In genomic region chr10:111990734-111991133, GRCh38 we compare ENCODE assay signal across 15 cellular contexts.
DNase-seq lines count a peak whose midpoint lies in the region; ATAC-seq and TF ChIP-seq lines count a peak whose summit lies in the region.
"Had no signal": no experiment of that assay in that cellular context is flagged by ENCODE, and none has a peak within 500 bp of the region (broad histone marks: within the 10 kb centered on the region; RNA-seq: fewer than 3 reads in every experiment).

No MANE protein-coding gene starts in this region.

- peaks cover 3% of the 10 kb centered on the region for H3K4me1 Mint-ChIP-seq in WTC11
- no peaks in the 10 kb centered on the region for H3K4me1 Mint-ChIP-seq in natural killer cell treated with Interleukin-12 subunit alpha and Interleukin-12 subunit beta and Interleukin-15 and Interleukin-18, amount 100 ng/mL, for 72 hours (ENCODE audit: low read depth in 2 of 2)
- H3K4me1 Mint-ChIP-seq: T-helper 17 cell had no signal

- DNase-seq in A673 (ENCODE audit: low spot score) (peak; percentile 9), WTC11 (ENCODE audit: low spot score) (peak; percentile 28), iPS-NIHi7 (ENCODE audit: extremely low spot score) (peak; percentile 35), SW 1271 (lab: John Stamatoyannopoulos, UW) (no peak)
- no peak for DNase-seq in natural killer cell treated with Interleukin-12 subunit alpha and Interleukin-12 subunit beta and Interleukin-15 and Interleukin-18, amount 100 ng/mL, for 72 hours (ENCODE audit: low spot score)
- DNase-seq: activated naive CD4-positive, alpha-beta T cell treated with anti-CD3 and anti-CD28 coated beads for 36 hours; left ventricle myocardium superior; NCI-H2107; NCI-H69; T-helper 17 cell had no signal

- H3K4me1 ChIP-seq in A673 (ENCODE audit: insufficient read depth, low read length, poor library complexity, severe bottlenecking), result no peaks in the 10 kb centered on the region
- H3K4me1 ChIP-seq: prostate gland had no signal

- H3K36me3 Mint-ChIP-seq in WTC11, result 0 out of 2 replicates have a peak, but pooled peaks cover 3% of the 10 kb centered on the region
- no peaks in the 10 kb centered on the region for H3K36me3 Mint-ChIP-seq in natural killer cell treated with Interleukin-12 subunit alpha and Interleukin-12 subunit beta and Interleukin-15 and Interleukin-18, amount 100 ng/mL, for 72 hours

- peaks cover 11% of the 10 kb centered on the region for H3K9me3 Mint-ChIP-seq in WTC11
- peaks cover 7% of the 10 kb centered on the region for H3K9me3 Mint-ChIP-seq in natural killer cell treated with Interleukin-12 subunit alpha and Interleukin-12 subunit beta and Interleukin-15 and Interleukin-18, amount 100 ng/mL, for 72 hours
- H3K9me3 Mint-ChIP-seq: stimulated activated naive CD8-positive, alpha-beta T cell treated with anti-CD3 and anti-CD28 coated beads, Interleukin-15, Interleukin-2, amounts not matched to agents 100 ng/mL and 50 ng/mL, for 24 hours had no signal

- POLR2A ChIA-PET in A673 (lab: Charles Lee; ENCODE audit: low non-redundant PET) (no interaction called here), WTC11 (lab: Charles Lee) (no interaction called here)

- no peaks in the 10 kb centered on the region; the same call in 1 of the 2 replicates for H3K27me3 Mint-ChIP-seq in WTC11 (ENCODE audit: low read depth)
- peaks cover 0 to 4% of the 10 kb centered on the region in 2 donors for H3K27me3 Mint-ChIP-seq in natural killer cell treated with Interleukin-12 subunit alpha and Interleukin-12 subunit beta and Interleukin-15 and Interleukin-18, amount 100 ng/mL, for 72 hours

- H3K4me3 ChIP-seq in A673 (ENCODE audit: low read depth, low read length, poor library complexity, severe bottlenecking), result no peak overlapping the region
- H3K4me3 ChIP-seq: prostate gland had no signal

- ATAC-seq in WTC11, result peak; percentile 89
- ATAC-seq in HG03469 (IDR thresholded peaks at IDR 0.05; ENCODE audit: unreplicated experiment), result no peak
- ATAC-seq in GM18861 (IDR thresholded peaks at IDR 0.05; ENCODE audit: unreplicated experiment), result no peak
- ATAC-seq in natural killer cell treated with Interleukin-12 subunit alpha and Interleukin-12 subunit beta and Interleukin-15 and Interleukin-18, amount 100 ng/mL, for 72 hours, result no peak
- ATAC-seq: left ventricle myocardium superior, T-helper 17 cell had no signal

- intact Hi-C loops in A673 (cut with micrococcal nuclease; ENCODE audit: unreplicated experiment), result no loop called here

- peaks cover 8% of the 10 kb centered on the region for H3K27me3 ChIP-seq in A673 (replicated peaks; ENCODE audit: insufficient read depth, low read depth, low read length, poor library complexity)

- H3K4me3 Mint-ChIP-seq in WTC11, result no peak overlapping the region
- no peak overlapping the region for H3K4me3 Mint-ChIP-seq in natural killer cell treated with Interleukin-12 subunit alpha and Interleukin-12 subunit beta and Interleukin-15 and Interleukin-18, amount 100 ng/mL, for 72 hours
- H3K4me3 Mint-ChIP-seq: activated naive CD4-positive, alpha-beta T cell treated with anti-CD3 and anti-CD28 coated beads for 36 hours; stimulated activated naive CD8-positive, alpha-beta T cell treated with anti-CD3 and anti-CD28 coated beads, Interleukin-15, Interleukin-2, amounts not matched to agents 100 ng/mL and 50 ng/mL, for 24 hours; T-helper 17 cell had no signal

- H3K36me3 ChIP-seq in A673 (ENCODE audit: insufficient read depth, low read length, poor library complexity, severe bottlenecking), result no peaks in the 10 kb centered on the region
- H3K36me3 ChIP-seq: prostate gland had no signal

- TF ChIP-seq CTCF in A673 (conservative IDR thresholded peaks at IDR 0.05; ENCODE audit: low read depth, low read length) (peak; percentile 39), GM12873 (IDR thresholded peaks at IDR 0.05; ENCODE audit: insufficient read depth, low read depth, low read length, missing control alignments) (peak; percentile 4), WTC11 (IDR thresholded peaks at IDR 0.05) (no peak)

- H3K27ac Mint-ChIP-seq in WTC11, result no peak overlapping the region
- H3K27ac Mint-ChIP-seq in natural killer cell treated with Interleukin-12 subunit alpha and Interleukin-12 subunit beta and Interleukin-15 and Interleukin-18, amount 100 ng/mL, for 72 hours, result no peak overlapping the region
- H3K27ac Mint-ChIP-seq: activated naive CD4-positive, alpha-beta T cell treated with anti-CD3 and anti-CD28 coated beads for 36 hours; stimulated activated naive CD8-positive, alpha-beta T cell treated with anti-CD3 and anti-CD28 coated beads, Interleukin-15, Interleukin-2, amounts not matched to agents 100 ng/mL and 50 ng/mL, for 24 hours; T-helper 17 cell had no signal

- no peaks in the 10 kb centered on the region for H3K9me3 ChIP-seq in A673 (ENCODE audit: low read depth, low read length, poor library complexity, severe bottlenecking)
- H3K9me3 ChIP-seq: prostate gland had no signal

- CTCF ChIA-PET in A673 (lab: Charles Lee), result no interaction called here
- CTCF ChIA-PET in WTC11 (lab: Charles Lee), result interaction anchor here (0.6 to 2.7 kb wide), 15 partner anchors 8 to 701 kb away, joined by 3 to 15 read pairs (median 3); no protein-coding TSS in a partner anchor

- H3K27ac ChIP-seq in A673 (ENCODE audit: low read depth, low read length, poor library complexity, severe bottlenecking), result no peak overlapping the region
- H3K27ac ChIP-seq: prostate gland had no signal

- BruUV-seq in A673 (replicated peaks; lab: Mats Ljungman, UMichigan), result no TSS peak

TF ChIP-seq in WTC11, 78 proteins besides CTCF, POLR2A, EP300 and RAD21 (continues in another document):
- TF ChIP-seq OVOL2 (CRISPR knock-in tag; IDR thresholded peaks at IDR 0.05; ENCODE audit: borderline replicate concordance) (no peak), CREB1 (CRISPR knock-in tag; IDR thresholded peaks at IDR 0.05) (no peak), ZNF423 (CRISPR knock-in tag; IDR thresholded peaks at IDR 0.05) (no peak), FOXK1 (CRISPR knock-in tag; IDR thresholded peaks at IDR 0.05) (no peak), ZBTB43 (CRISPR knock-in tag; IDR thresholded peaks at IDR 0.05) (no peak), RORB (CRISPR knock-in tag; IDR thresholded peaks at IDR 0.05) (no peak), ZNF138 (CRISPR knock-in tag; conservative IDR thresholded peaks at IDR 0.05) (no peak), E2F4 (CRISPR knock-in tag; IDR thresholded peaks at IDR 0.05; ENCODE audit: borderline replicate concordance, low read depth) (no peak), ATF2 (CRISPR knock-in tag; IDR thresholded peaks at IDR 0.05; ENCODE audit: borderline replicate concordance, low read depth) (no peak), GABPB1 (CRISPR knock-in tag; IDR thresholded peaks at IDR 0.05) (no peak)
- TF ChIP-seq, protein P1, sequence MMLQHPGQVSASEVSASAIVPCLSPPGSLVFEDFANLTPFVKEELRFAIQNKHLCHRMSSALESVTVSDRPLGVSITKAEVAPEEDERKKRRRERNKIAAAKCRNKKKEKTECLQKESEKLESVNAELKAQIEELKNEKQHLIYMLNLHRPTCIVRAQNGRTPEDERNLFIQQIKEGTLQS (CRISPR knock-in tag; conservative IDR thresholded peaks at IDR 0.05), result no peak
- TF ChIP-seq, protein P2, sequence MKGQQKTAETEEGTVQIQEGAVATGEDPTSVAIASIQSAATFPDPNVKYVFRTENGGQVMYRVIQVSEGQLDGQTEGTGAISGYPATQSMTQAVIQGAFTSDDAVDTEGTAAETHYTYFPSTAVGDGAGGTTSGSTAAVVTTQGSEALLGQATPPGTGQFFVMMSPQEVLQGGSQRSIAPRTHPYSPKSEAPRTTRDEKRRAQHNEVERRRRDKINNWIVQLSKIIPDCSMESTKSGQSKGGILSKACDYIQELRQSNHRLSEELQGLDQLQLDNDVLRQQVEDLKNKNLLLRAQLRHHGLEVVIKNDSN (CRISPR knock-in tag; IDR thresholded peaks at IDR 0.05), result no peak

Comparison
In these comparisons a context has a peak if more than half of its experiments do, and no peak if none do; other contexts are left out.
1. DNase-seq: peak in A673 (single experiment), WTC11 (single experiment) and iPS-NIHi7 (single experiment); none in SW 1271 (0 of 2) and natural killer cell treated with Interleukin-12 subunit alpha and Interleukin-12 subunit beta and Interleukin-15 and Interleukin-18, amount 100 ng/mL, for 72 hours (single experiment).